In genomic region chr4:6269651-6270511, GRCh38 we compare ENCODE assay signal across 8 cellular contexts. TPM values are rescaled to one million over a fixed set of nuclear protein-coding genes. Genes with fewer than 3 reads are reported as not detected.
A peak's percentile ranks its signal among the peaks of the same experiment; 100 is the strongest.
DNase-seq lines count a peak whose midpoint lies in the region; ATAC-seq and TF ChIP-seq lines count a peak whose summit lies in the region.

A gene with protein sequence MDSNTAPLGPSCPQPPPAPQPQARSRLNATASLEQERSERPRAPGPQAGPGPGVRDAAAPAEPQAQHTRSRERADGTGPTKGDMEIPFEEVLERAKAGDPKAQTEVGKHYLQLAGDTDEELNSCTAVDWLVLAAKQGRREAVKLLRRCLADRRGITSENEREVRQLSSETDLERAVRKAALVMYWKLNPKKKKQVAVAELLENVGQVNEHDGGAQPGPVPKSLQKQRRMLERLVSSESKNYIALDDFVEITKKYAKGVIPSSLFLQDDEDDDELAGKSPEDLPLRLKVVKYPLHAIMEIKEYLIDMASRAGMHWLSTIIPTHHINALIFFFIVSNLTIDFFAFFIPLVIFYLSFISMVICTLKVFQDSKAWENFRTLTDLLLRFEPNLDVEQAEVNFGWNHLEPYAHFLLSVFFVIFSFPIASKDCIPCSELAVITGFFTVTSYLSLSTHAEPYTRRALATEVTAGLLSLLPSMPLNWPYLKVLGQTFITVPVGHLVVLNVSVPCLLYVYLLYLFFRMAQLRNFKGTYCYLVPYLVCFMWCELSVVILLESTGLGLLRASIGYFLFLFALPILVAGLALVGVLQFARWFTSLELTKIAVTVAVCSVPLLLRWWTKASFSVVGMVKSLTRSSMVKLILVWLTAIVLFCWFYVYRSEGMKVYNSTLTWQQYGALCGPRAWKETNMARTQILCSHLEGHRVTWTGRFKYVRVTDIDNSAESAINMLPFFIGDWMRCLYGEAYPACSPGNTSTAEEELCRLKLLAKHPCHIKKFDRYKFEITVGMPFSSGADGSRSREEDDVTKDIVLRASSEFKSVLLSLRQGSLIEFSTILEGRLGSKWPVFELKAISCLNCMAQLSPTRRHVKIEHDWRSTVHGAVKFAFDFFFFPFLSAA (plus strand): TSS chr4:6269850. CDS start chr4:6277456, 7,606 bp downstream.

- intact Hi-C loops in activated CD4-positive, alpha-beta T cell treated with anti-CD3 and anti-CD28 coated beads, Interleukin-2, amount 10 ng/mL, durations not matched to agents 24 days and 14 days (cut with micrococcal nuclease): loop anchor here (5.0 kb wide), 2 partner anchors 57 to 73 kb away; no protein-coding TSS in a partner anchor
- intact Hi-C loops in colonic mucosa (cut with DNase I): no loop called here

- H3K9me3 Mint-ChIP-seq in activated CD4-positive, alpha-beta T cell treated with anti-CD3 and anti-CD28 coated beads, Interleukin-2, amount 10 ng/mL, durations not matched to agents 24 days and 14 days: no peaks in the 10 kb centered on the region

- peak within 1 kb of the TSS; percentile 83 for H3K4me3 ChIP-seq in AG09309 (ENCODE audit: control insufficient read depth, low read depth, low read length)
- H3K4me3 ChIP-seq in colonic mucosa: peak within 1 kb of the TSS; percentile 90

- no peak within 1 kb of the TSS for H3K27ac Mint-ChIP-seq in activated CD4-positive, alpha-beta T cell treated with anti-CD3 and anti-CD28 coated beads, Interleukin-2, amount 10 ng/mL, durations not matched to agents 24 days and 14 days

- no peaks in the 10 kb centered on the region for H3K36me3 Mint-ChIP-seq in activated CD4-positive, alpha-beta T cell treated with anti-CD3 and anti-CD28 coated beads, Interleukin-2, amount 10 ng/mL, durations not matched to agents 24 days and 14 days (ENCODE audit: low read depth)

- peak within 1 kb of the TSS; percentile 82 for H3K4me3 Mint-ChIP-seq in activated CD4-positive, alpha-beta T cell treated with anti-CD3 and anti-CD28 coated beads, Interleukin-2, amount 10 ng/mL, durations not matched to agents 24 days and 14 days

- H3K27me3 Mint-ChIP-seq in activated CD4-positive, alpha-beta T cell treated with anti-CD3 and anti-CD28 coated beads, Interleukin-2, amount 10 ng/mL, durations not matched to agents 24 days and 14 days: peaks cover 32% of the 10 kb centered on the region

- peaks cover 14% of the 10 kb centered on the region for H3K4me1 Mint-ChIP-seq in activated CD4-positive, alpha-beta T cell treated with anti-CD3 and anti-CD28 coated beads, Interleukin-2, amount 10 ng/mL, durations not matched to agents 24 days and 14 days

- ATAC-seq in GM19035 (IDR thresholded peaks at IDR 0.05; ENCODE audit: unreplicated experiment) (peak; percentile 100), HG03280 (IDR thresholded peaks at IDR 0.05; ENCODE audit: unreplicated experiment) (peak; percentile 100)

- peak; percentile 91 for DNase-seq in AG09309 (ENCODE audit: low read depth)
- peak; percentile 86 for DNase-seq in NCI-H446 treated with DMSO at 0.1 percent for 48 hours (lab: John Stamatoyannopoulos, UW)
- DNase-seq in activated CD4-positive, alpha-beta T cell treated with anti-CD3 and anti-CD28 coated beads, Interleukin-2, amount 10 ng/mL, durations not matched to agents 24 days and 14 days: peak; percentile 99
- peak; percentile 99 for DNase-seq in colonic mucosa
- DNase-seq in kidney glomerular epithelial cell (lab: John Stamatoyannopoulos, UW): peak; percentile 94
- peak; percentile 92 to 97 for DNase-seq in stimulated activated CD4-positive, alpha-beta T cell treated with anti-CD3 and anti-CD28 coated beads, Interleukin-15, amount 100 ng/mL, for 48 hours (ENCODE audit: low read depth in 2 of 2)

- no peaks in the 10 kb centered on the region for H3K27me3 ChIP-seq in colonic mucosa

- no peaks in the 10 kb centered on the region for H3K36me3 ChIP-seq in colonic mucosa

- peak within 1 kb of the TSS; percentile 73 to 93 for H3K9ac ChIP-seq in colonic mucosa (ENCODE audit: low read depth in 2 of 2, low read length in 2 of 2)

- H3K4me1 ChIP-seq in colonic mucosa: peaks cover 6% of the 10 kb centered on the region

- TF ChIP-seq CTCF in AG09309 (IDR thresholded peaks at IDR 0.05; ENCODE audit: control insufficient read depth, insufficient read depth, low read depth, low read length, missing control alignments): no peak
- no peak for TF ChIP-seq CTCF in colonic mucosa (IDR thresholded peaks at IDR 0.05)

- no peak within 1 kb of the TSS for H3K27ac ChIP-seq in colonic mucosa

- H3K9me3 ChIP-seq in colonic mucosa: no peaks in the 10 kb centered on the region

RNA-seq across cellular contexts. Expression of the gene that starts here (rescaled TPM):
- total RNA-seq in activated CD4-positive, alpha-beta T cell treated with anti-CD3 and anti-CD28 coated beads, Interleukin-2, amount 10 ng/mL, durations not matched to agents 24 days and 14 days: 4.7 and 5.9 TPM in 2 replicates
- 10 to 100 TPM; 12.1 to 12.7 TPM for total RNA-seq in colonic mucosa
